9 cellular contexts compared by ENCODE assay signal in the genomic region with DNA sequence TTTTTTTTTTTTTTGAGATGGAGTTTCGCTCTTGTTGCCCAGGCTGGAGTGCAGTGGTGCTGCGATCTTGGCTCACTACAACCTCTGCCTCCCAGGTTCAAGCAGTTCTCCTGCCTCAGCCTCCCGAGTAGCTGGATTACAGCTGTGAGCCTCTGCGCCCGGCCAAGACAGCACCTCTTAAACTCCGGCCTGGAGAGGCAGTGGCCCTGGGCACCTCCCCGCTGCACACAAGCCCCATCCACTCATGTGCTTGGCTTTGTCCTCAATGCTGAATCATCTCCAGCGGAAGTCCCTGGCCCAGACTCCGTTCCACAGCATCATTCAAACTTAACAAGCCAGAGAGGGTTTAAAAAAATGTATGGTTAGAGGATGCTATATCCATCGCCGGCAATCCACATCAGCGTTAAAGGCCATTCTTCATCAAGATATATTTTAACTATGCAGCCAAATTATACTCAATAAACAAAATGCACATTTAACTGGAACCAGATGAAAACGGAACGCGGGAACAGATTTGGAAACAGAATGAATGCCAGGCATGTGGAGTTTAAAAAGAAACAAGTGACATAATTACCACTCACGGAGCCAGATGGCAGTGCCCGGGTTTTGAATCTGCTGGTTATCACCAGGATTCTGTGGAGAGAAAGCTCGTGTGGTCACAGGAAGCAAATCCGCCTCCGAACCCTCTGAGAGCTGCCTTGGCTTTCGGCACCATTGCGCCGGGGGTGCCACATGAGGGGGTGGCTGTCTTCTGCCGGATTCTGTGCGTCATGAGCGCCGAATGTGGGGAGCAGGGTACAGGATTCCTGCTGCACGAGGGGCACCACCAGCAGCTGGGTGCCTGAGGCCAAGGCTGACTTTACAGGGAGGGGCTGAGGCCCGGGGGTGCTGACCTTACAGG. TPM values are rescaled to one million over a fixed set of nuclear protein-coding genes. Genes with fewer than 3 reads are reported as not detected.
A peak's percentile ranks its signal among the peaks of the same experiment; 100 is the strongest.
DNase-seq lines count a peak whose midpoint lies in the region; ATAC-seq and TF ChIP-seq lines count a peak whose summit lies in the region.
"Had no signal": no experiment of that assay in that cellular context is flagged by ENCODE, and none has a peak within 500 bp of the region (broad histone marks: within the 10 kb centered on the region; RNA-seq: fewer than 3 reads in every experiment).

No MANE protein-coding gene starts in this region.

- peak overlapping the region; percentile 18 for H3K27ac Mint-ChIP-seq in nephron progenitor cell
- H3K27ac Mint-ChIP-seq in stimulated activated memory B cell treated with anti-CD40 and anti-IgM and Interleukin-4, amounts not matched to agents 10 μg/mL and 1 μg/mL and 100 μg/mL, for 72 hours, result no peak overlapping the region

- peak overlapping the region in 34 of 59 donors; percentile 0 to 54 (median 18) for H3K4me3 ChIP-seq in dorsolateral prefrontal cortex

- peaks cover 35% of the 10 kb centered on the region for H3K4me1 Mint-ChIP-seq in nephron progenitor cell
- no peaks in the 10 kb centered on the region for H3K4me1 Mint-ChIP-seq in stimulated activated memory B cell treated with anti-CD40 and anti-IgM and Interleukin-4, amounts not matched to agents 10 μg/mL and 1 μg/mL and 100 μg/mL, for 72 hours

- H3K4me3 Mint-ChIP-seq in nephron progenitor cell, result no peak overlapping the region
- H3K4me3 Mint-ChIP-seq in stimulated activated memory B cell treated with anti-CD40 and anti-IgM and Interleukin-4, amounts not matched to agents 10 μg/mL and 1 μg/mL and 100 μg/mL, for 72 hours, result no peak overlapping the region

- H3K27me3 Mint-ChIP-seq in nephron progenitor cell (ENCODE audit: low read depth, poor library complexity), result peaks cover 29% of the 10 kb centered on the region
- H3K27me3 Mint-ChIP-seq in stimulated activated memory B cell treated with anti-CD40 and anti-IgM and Interleukin-4, amounts not matched to agents 10 μg/mL and 1 μg/mL and 100 μg/mL, for 72 hours, result peaks cover 13% of the 10 kb centered on the region

- peaks cover 0 to 5% (median 0%) of the 10 kb centered on the region in 45 donors for H3K27me3 ChIP-seq in dorsolateral prefrontal cortex

- DNase-seq in Caki2 (ENCODE audit: low read depth), result peak; percentile 32
- peak; percentile 28 for DNase-seq in NCI-H1694 treated with DMSO at 0.1 percent for 48 hours (lab: John Stamatoyannopoulos, UW)
- DNase-seq in dorsolateral prefrontal cortex, result peak; percentile 42 to 90 (median 76)
- DNase-seq in nephron progenitor cell, result no peak
- no peak for DNase-seq in activated effector memory CD4-positive, alpha-beta T cell treated with Interleukin-2 at 50 U/mL for 16 hours
- no peak for DNase-seq in SW480 (ENCODE audit: low spot score)
- DNase-seq: NCI-H1048 had no signal

- H3K36me3 Mint-ChIP-seq in nephron progenitor cell (ENCODE audit: low read depth), result no peaks in the 10 kb centered on the region
- no peaks in the 10 kb centered on the region for H3K36me3 Mint-ChIP-seq in stimulated activated memory B cell treated with anti-CD40 and anti-IgM and Interleukin-4, amounts not matched to agents 10 μg/mL and 1 μg/mL and 100 μg/mL, for 72 hours

- no peak for ATAC-seq in stimulated activated memory B cell treated with anti-CD40 and anti-IgM and Interleukin-4, amounts not matched to agents 10 μg/mL and 1 μg/mL and 100 μg/mL, for 72 hours
- no peak for ATAC-seq in GM19351 (IDR thresholded peaks at IDR 0.05; ENCODE audit: unreplicated experiment)

- H3K9me3 Mint-ChIP-seq in nephron progenitor cell, result no peaks in the 10 kb centered on the region
- H3K9me3 Mint-ChIP-seq in stimulated activated memory B cell treated with anti-CD40 and anti-IgM and Interleukin-4, amounts not matched to agents 10 μg/mL and 1 μg/mL and 100 μg/mL, for 72 hours, result no peaks in the 10 kb centered on the region

- in situ Hi-C loops in Caki2 (cut with HindIII; ENCODE audit: low pct_unique_long_range_greater_than_20kb, low sequenced_read_pairs), result no loop called here

- TF ChIP-seq CTCF in dorsolateral prefrontal cortex (IDR thresholded peaks at IDR 0.05 in 54 of 56, conservative IDR thresholded peaks at IDR 0.05 in 2 of 56; ENCODE audit: low read depth in 1 of 56, partially characterized antibody in 56 of 56) (no peak), nephron progenitor cell (IDR thresholded peaks at IDR 0.05) (no peak)

- intact Hi-C loops in dorsolateral prefrontal cortex (cut with DNase I), result loop anchor here in 1 of 2 donors (2.0 kb wide), 1 partner anchor 79 kb away; no protein-coding TSS in a partner anchor

- peak overlapping the region in 46 of 59 donors; percentile 2 to 84 (median 62) for H3K27ac ChIP-seq in dorsolateral prefrontal cortex

RNA-seq across cellular contexts. Expression of a gene that starts 45.6 kb away (rescaled TPM):
- total RNA-seq in Caki2 (2014; rRNA removed; shearing (Covaris generic); ENCODE audit: low replicate concordance), result not detected in 2 replicates
- total RNA-seq in dorsolateral prefrontal cortex, result 10 to 100 TPM in 114 of 120 experiments, 1 to 10 TPM in 6; 7.4 to 31.9 (median 17.0) TPM

Comparison
In these comparisons a context has a peak if more than half of its experiments do, and no peak if none do; other contexts are left out.
1. DNase-seq: peak in Caki2 (single experiment), NCI-H1694 treated with DMSO at 0.1 percent for 48 hours (single experiment) and dorsolateral prefrontal cortex (10 of 10); none in nephron progenitor cell (single experiment), activated effector memory CD4-positive, alpha-beta T cell treated with Interleukin-2 at 50 U/mL for 16 hours (single experiment) and SW480 (single experiment).